ENCODE assay signal across 10 cellular contexts in genomic region chr5:141598389-141599360, GRCh38. TPM values are rescaled to one million over a fixed set of nuclear protein-coding genes. Genes with fewer than 3 reads are reported as not detected.
DNase-seq lines count a peak whose midpoint lies in the region; ATAC-seq, FAIRE-seq and TF ChIP-seq lines count a peak whose summit lies in the region.
"Had no signal": no experiment of that assay in that cellular context is flagged by ENCODE, and none has a peak within 500 bp of the region (broad histone marks: within the 10 kb centered on the region; RNA-seq: fewer than 3 reads in every experiment).

No MANE protein-coding gene starts in this region.

- H3K27ac ChIP-seq in cardiac muscle cell (peak overlapping the region; percentile 47), tibial artery (peak overlapping the region; percentile 59 to 62)

- H3K4me3 Mint-ChIP-seq in activated naive CD4-positive, alpha-beta T cell treated with anti-CD3 and anti-CD28 coated beads, Interleukin-2, amount 50 U/mL, for 24 hours: no peak overlapping the region
- no peak overlapping the region for H3K4me3 Mint-ChIP-seq in activated B cell treated with CpG ODN at 0.5 μM for 24 hours

- H3K4me3 ChIP-seq in cardiac muscle cell (no peak overlapping the region), tibial artery (no peak overlapping the region)

- ATAC-seq in activated B cell treated with CpG ODN at 0.5 μM for 24 hours (ENCODE audit: low read depth): no peak

- H3K9me3 ChIP-seq in cardiac muscle cell (ENCODE audit: low read depth) (no peaks in the 10 kb centered on the region), tibial artery (no peaks in the 10 kb centered on the region)

- FAIRE-seq in H54 (lab: Jason Lieb, UNC): no peak

- peaks cover 8% of the 10 kb centered on the region for H3K36me3 Mint-ChIP-seq in activated naive CD4-positive, alpha-beta T cell treated with anti-CD3 and anti-CD28 coated beads, Interleukin-2, amount 50 U/mL, for 24 hours
- H3K36me3 Mint-ChIP-seq in activated B cell treated with CpG ODN at 0.5 μM for 24 hours (ENCODE audit: low read depth): peaks cover 25% of the 10 kb centered on the region

- DNase-seq in activated naive CD4-positive, alpha-beta T cell (lab: John Stamatoyannopoulos, UW): no peak
- no peak for DNase-seq in activated B cell treated with CpG ODN at 0.5 μM for 24 hours
- DNase-seq in cardiac muscle cell (ENCODE audit: low read depth in 1 of 2, low spot score in 1 of 2): no peak
- DNase-seq in tibial artery: no peak
- no peak for DNase-seq in GF-D8 (lab: John Stamatoyannopoulos, UW)
- DNase-seq in H54 (ENCODE audit: insufficient read length, low spot score): no peak
- no peak for DNase-seq in hepatic stellate cell (ENCODE audit: low spot score)
- DNase-seq: glutamatergic neuron, NCI-H187 had no signal

- TF ChIP-seq CTCF in activated B cell treated with CpG ODN at 0.5 μM for 24 hours (IDR thresholded peaks at IDR 0.05): no peak
- TF ChIP-seq CTCF in cardiac muscle cell (IDR thresholded peaks at IDR 0.05; ENCODE audit: low read depth, low read length): no peak
- TF ChIP-seq CTCF in tibial artery (IDR thresholded peaks at IDR 0.05): no peak

- CTCF ChIA-PET in activated B cell treated with CpG ODN at 0.5 μM for 24 hours (lab: Charles Lee): interaction anchor here (1.4 to 3.2 kb wide), 2 partner anchors 19 to 39 kb away, joined by 3 to 41 read pairs; partner anchors contain the start of genes DIAPH1 and RELL2

- H3K27me3 ChIP-seq in cardiac muscle cell (no peaks in the 10 kb centered on the region), tibial artery (no peaks in the 10 kb centered on the region)

- POLR2A ChIA-PET in activated B cell treated with CpG ODN at 0.5 μM for 24 hours (lab: Charles Lee): interaction anchor here (1.0 to 1.4 kb wide), 3 partner anchors 7 to 35 kb away, joined by 3 read pairs; partner anchors contain the start of gene DIAPH1

- no peaks in the 10 kb centered on the region for H3K27me3 Mint-ChIP-seq in activated naive CD4-positive, alpha-beta T cell treated with anti-CD3 and anti-CD28 coated beads, Interleukin-2, amount 50 U/mL, for 24 hours
- no peaks in the 10 kb centered on the region for H3K27me3 Mint-ChIP-seq in activated B cell treated with CpG ODN at 0.5 μM for 24 hours

- H3K9me3 Mint-ChIP-seq in activated naive CD4-positive, alpha-beta T cell treated with anti-CD3 and anti-CD28 coated beads, Interleukin-2, amount 50 U/mL, for 24 hours: no peaks in the 10 kb centered on the region
- peaks cover 5% of the 10 kb centered on the region for H3K9me3 Mint-ChIP-seq in activated B cell treated with CpG ODN at 0.5 μM for 24 hours

- H3K4me1 Mint-ChIP-seq in activated naive CD4-positive, alpha-beta T cell treated with anti-CD3 and anti-CD28 coated beads, Interleukin-2, amount 50 U/mL, for 24 hours: peaks cover 78% of the 10 kb centered on the region
- peaks cover 64% of the 10 kb centered on the region for H3K4me1 Mint-ChIP-seq in activated B cell treated with CpG ODN at 0.5 μM for 24 hours

- no peaks in the 10 kb centered on the region for H3K4me1 ChIP-seq in cardiac muscle cell (ENCODE audit: low read depth)
- peaks cover 0 to 42% (median 12%) of the 10 kb centered on the region in 4 donors for H3K4me1 ChIP-seq in tibial artery

- H3K27ac Mint-ChIP-seq in activated naive CD4-positive, alpha-beta T cell treated with anti-CD3 and anti-CD28 coated beads, Interleukin-2, amount 50 U/mL, for 24 hours: peak overlapping the region; percentile 63
- peak overlapping the region; percentile 66 for H3K27ac Mint-ChIP-seq in activated B cell treated with CpG ODN at 0.5 μM for 24 hours

- intact Hi-C loops in activated B cell treated with CpG ODN at 0.5 μM for 24 hours (cut with micrococcal nuclease): no loop called here
- intact Hi-C loops in tibial artery (cut with DNase I; ENCODE audit: low total_unique reads): no loop called here

- H3K36me3 ChIP-seq in cardiac muscle cell (no peaks in the 10 kb centered on the region), tibial artery (peaks cover 0 to 13% (median 5%) of the 10 kb centered on the region in 3 donors)

- no peak for TF ChIP-seq POLR2A in H54 (IDR thresholded peaks at IDR 0.05; ENCODE audit: low read depth, low read length)

RNA-seq across cellular contexts. Expression of gene DIAPH1, which starts 20.1 kb away (rescaled TPM):
- total RNA-seq in activated B cell treated with CpG ODN at 0.5 μM for 24 hours (136 and 138 TPM in 2 replicates), cardiac muscle cell (17.1 and 24.4 TPM in 2 replicates)
- 24.0 and 31.0 TPM in 2 replicates for polyA plus RNA-seq in cardiac muscle cell

RNA-seq across cellular contexts. Expression of gene HDAC3, which starts 38.0 kb away (rescaled TPM):
- total RNA-seq in activated B cell treated with CpG ODN at 0.5 μM for 24 hours: 101 and 102 TPM in 2 replicates
- 64.7 and 78.3 TPM in 2 replicates for total RNA-seq in cardiac muscle cell
- 112 and 117 TPM in 2 replicates for polyA plus RNA-seq in cardiac muscle cell

RNA-seq across cellular contexts. Expression of gene RELL2, which starts 38.1 kb away (rescaled TPM):
- total RNA-seq in activated B cell treated with CpG ODN at 0.5 μM for 24 hours (16.8 and 18.9 TPM in 2 replicates), cardiac muscle cell (1.8 and 3.6 TPM in 2 replicates)
- polyA plus RNA-seq in cardiac muscle cell: 2.3 TPM in 1 of 2 replicates, not detected in the other

RNA-seq across cellular contexts. Expression of gene FCHSD1, which starts 52.5 kb away (rescaled TPM):
- 63.2 and 79.5 TPM in 2 replicates for total RNA-seq in activated B cell treated with CpG ODN at 0.5 μM for 24 hours
- 9.8 and 24.9 TPM in 2 replicates for total RNA-seq in cardiac muscle cell
- 7.8 and 13.0 TPM in 2 replicates for polyA plus RNA-seq in cardiac muscle cell
